ENCODE assay signal across 1 cellular context in genomic region chr20:32790751-32791057, GRCh38.
TF ChIP-seq lines count a peak whose summit lies in the region.

No MANE protein-coding gene starts in this region.

TF ChIP-seq in HepG2, 621 proteins besides CTCF, POLR2A, EP300 and RAD21:
- TF ChIP-seq DNMT3B (CRISPR knock-in tag; conservative IDR thresholded peaks at IDR 0.05), result 0 out of 2 replicates have a peak, but pooled peaks have one; percentile 24
- TF ChIP-seq TBX2 (CRISPR knock-in tag; IDR thresholded peaks at IDR 0.05; ENCODE audit: borderline replicate concordance), result 0 out of 2 replicates have a peak, but pooled peaks have one; percentile 8
- peak; percentile 26; the same call in 1 of the 2 replicates for TF ChIP-seq PBX2 (CRISPR knock-in tag; IDR thresholded peaks at IDR 0.05)
- no peak for TF ChIP-seq ZNF777 (CRISPR knock-in tag; IDR thresholded peaks at IDR 0.05)
- TF ChIP-seq ZBTB20 (CRISPR knock-in tag; IDR thresholded peaks at IDR 0.05; ENCODE audit: borderline replicate concordance, low read depth), result no peak
